ENCODE assay signal across 10 cellular contexts in genomic region chr7:87318741-87319140, GRCh38. TPM values are rescaled to one million over a fixed set of nuclear protein-coding genes. Genes with fewer than 3 reads are reported as not detected.
DNase-seq lines count a peak whose midpoint lies in the region; ATAC-seq and TF ChIP-seq lines count a peak whose summit lies in the region.
"Had no signal": no experiment of that assay in that cellular context is flagged by ENCODE, and none has a peak within 500 bp of the region (broad histone marks: within the 10 kb centered on the region; RNA-seq: fewer than 3 reads in every experiment).

No MANE protein-coding gene starts in this region.

- WGBS in thyroid gland, 2 donors, result 11% methylated on average over 1 of the region's 1 CpG; no CpG with 5 or more reads in 1 of the 2 donors

- POLR2A ChIA-PET in RWPE1 (lab: Yijun Ruan, JAX; ENCODE audit: low non-redundant PET), result no interaction called here

- H3K4me3 Mint-ChIP-seq in CD4-positive, CD25-positive, alpha-beta regulatory T cell, result peak overlapping the region in 2 of 4 donors; percentile 19 to 67

- no peaks in the 10 kb centered on the region for H3K27me3 Mint-ChIP-seq in CD4-positive, CD25-positive, alpha-beta regulatory T cell

- peaks cover 0 to 19% (median 0%) of the 10 kb centered on the region in 4 donors for H3K4me1 Mint-ChIP-seq in CD4-positive, CD25-positive, alpha-beta regulatory T cell

- CTCF ChIA-PET in RWPE1 (lab: Yijun Ruan, JAX), result interaction anchor here (0.6 to 1.0 kb wide), 2 partner anchors 28 to 101 kb away, joined by 3 to 9 read pairs; no protein-coding TSS in a partner anchor

- no peak for DNase-seq in CD4-positive, CD25-positive, alpha-beta regulatory T cell
- DNase-seq in RWPE1 (ENCODE audit: low spot score), result no peak
- peak; percentile 5 for DNase-seq in kidney tubule cell (ENCODE audit: low spot score)
- DNase-seq in vagina (ENCODE audit: extremely low spot score in 2 of 2), result no peak
- DNase-seq in left ventricle myocardium inferior, result no peak
- no peak for DNase-seq in thyroid gland
- DNase-seq: activated T-cell treated with anti-CD3 and anti-CD28 coated beads for 4 hours, Karpas-422 had no signal

- TF ChIP-seq CTCF in RWPE1 (conservative IDR thresholded peaks at IDR 0.05; ENCODE audit: low read depth) (no peak), vagina (IDR thresholded peaks at IDR 0.05) (no peak), left ventricle myocardium inferior (IDR thresholded peaks at IDR 0.05; ENCODE audit: borderline replicate concordance) (no peak), thyroid gland (IDR thresholded peaks at IDR 0.05) (no peak)

- peak overlapping the region; percentile 11 for H3K4me3 ChIP-seq in CD4-positive, CD25-positive, alpha-beta regulatory T cell (ENCODE audit: low read depth, low read length)
- H3K4me3 ChIP-seq in vagina (peak overlapping the region in 1 of 2 donors; percentile 32), left ventricle myocardium inferior (no peak overlapping the region), thyroid gland (replicated peaks in 1 of 3) (no peak overlapping the region)

- intact Hi-C loops in vagina (cut with DNase I) (no loop called here), left ventricle myocardium inferior (cut with micrococcal nuclease) (no loop called here), thyroid gland (cut with DNase I) (no loop called here)

- no peak overlapping the region for H3K27ac ChIP-seq in CD4-positive, CD25-positive, alpha-beta regulatory T cell (ENCODE audit: insufficient read depth, low read length, poor library complexity, severe bottlenecking)
- H3K27ac ChIP-seq in RWPE1, result peak overlapping the region; percentile 32
- no peak overlapping the region for H3K27ac ChIP-seq in vagina
- H3K27ac ChIP-seq in left ventricle myocardium inferior (replicated peaks), result no peak overlapping the region
- no peak overlapping the region for H3K27ac ChIP-seq in thyroid gland

- H3K27ac Mint-ChIP-seq in CD4-positive, CD25-positive, alpha-beta regulatory T cell, result peak overlapping the region; percentile 47 to 80 (median 78)

- TF ChIP-seq POLR2A in vagina (IDR thresholded peaks at IDR 0.05), result no peak
- no peak for TF ChIP-seq POLR2A in thyroid gland (IDR thresholded peaks at IDR 0.05)

- ATAC-seq in CD4-positive, CD25-positive, alpha-beta regulatory T cell (ENCODE audit: low read depth in 2 of 2), result no peak
- ATAC-seq in HG03025 (IDR thresholded peaks at IDR 0.05; ENCODE audit: low FRiP score, unreplicated experiment), result peak; percentile 18
- no peak for ATAC-seq in GM21526 (IDR thresholded peaks at IDR 0.05; ENCODE audit: low FRiP score, unreplicated experiment)

- H3K9me3 ChIP-seq in CD4-positive, CD25-positive, alpha-beta regulatory T cell (ENCODE audit: control insufficient read depth in 2 of 2, low read length in 2 of 2), result no peaks in the 10 kb centered on the region
- H3K9me3 ChIP-seq in vagina, result no peaks in the 10 kb centered on the region
- H3K9me3 ChIP-seq in left ventricle myocardium inferior (replicated peaks), result peaks cover 31% of the 10 kb centered on the region
- H3K9me3 ChIP-seq in thyroid gland, result no peaks in the 10 kb centered on the region

- peaks cover 2% of the 10 kb centered on the region for H3K36me3 ChIP-seq in CD4-positive, CD25-positive, alpha-beta regulatory T cell (ENCODE audit: control insufficient read depth, insufficient read depth, low read length)
- H3K36me3 ChIP-seq in vagina (no peaks in the 10 kb centered on the region), left ventricle myocardium inferior (peaks cover 10% of the 10 kb centered on the region), thyroid gland (no peaks in the 10 kb centered on the region)

- no peaks in the 10 kb centered on the region for H3K27me3 ChIP-seq in CD4-positive, CD25-positive, alpha-beta regulatory T cell (ENCODE audit: control insufficient read depth, insufficient read depth, low read length)
- H3K27me3 ChIP-seq in vagina (no peaks in the 10 kb centered on the region), left ventricle myocardium inferior (ENCODE audit: low read depth) (no peaks in the 10 kb centered on the region), thyroid gland (no peaks in the 10 kb centered on the region)

- peaks cover 3% of the 10 kb centered on the region for H3K36me3 Mint-ChIP-seq in CD4-positive, CD25-positive, alpha-beta regulatory T cell

- peaks cover 4% of the 10 kb centered on the region for H3K4me1 ChIP-seq in CD4-positive, CD25-positive, alpha-beta regulatory T cell (ENCODE audit: control insufficient read depth, insufficient read depth, low read length, poor library complexity, severe bottlenecking)
- peaks cover 33% of the 10 kb centered on the region for H3K4me1 ChIP-seq in vagina
- H3K4me1 ChIP-seq in left ventricle myocardium inferior, result no peaks in the 10 kb centered on the region
- no peaks in the 10 kb centered on the region for H3K4me1 ChIP-seq in thyroid gland

- peaks cover 0 to 5% (median 0%) of the 10 kb centered on the region in 7 donors for H3K9me3 Mint-ChIP-seq in CD4-positive, CD25-positive, alpha-beta regulatory T cell

RNA-seq across cellular contexts. Expression of gene CROT, which starts 26.7 kb away (rescaled TPM):
- 12.4 TPM for total RNA-seq in CD4-positive, CD25-positive, alpha-beta regulatory T cell
- 1 to 10 TPM; 5.8 to 6.8 (median 6.5) TPM for polyA plus RNA-seq in CD4-positive, CD25-positive, alpha-beta regulatory T cell
- total RNA-seq in vagina (38.1 TPM), left ventricle myocardium inferior (8.8 TPM), thyroid gland (100 to 1,000 TPM in 1 of 4 donors, 10 to 100 TPM in 3; 66.8 to 101 (median 93.0) TPM)
